ENCODE assay signal across 2 cellular contexts in genomic region chr17:70137451-70138230, GRCh38.
TF ChIP-seq lines count a peak whose summit lies in the region.

No MANE protein-coding gene starts in this region.

TF ChIP-seq in A549, 52 proteins besides CTCF, POLR2A, EP300 and RAD21 (continued from another document):
- TF ChIP-seq ATOH8 (CRISPR knock-in tag; IDR thresholded peaks at IDR 0.05; ENCODE audit: low read depth), result no peak
- TF ChIP-seq MAZ (IDR thresholded peaks at IDR 0.05; ENCODE audit: borderline replicate concordance, low read depth, low read length), result no peak
- peak; percentile 46 to 55; a peak in 3 of 4 replicates for TF ChIP-seq CEBPB (IDR thresholded peaks at IDR 0.05)
- TF ChIP-seq ZC3H11A (IDR thresholded peaks at IDR 0.05), result no peak
- TF ChIP-seq JUNB (IDR thresholded peaks at IDR 0.05), result peak; percentile 28; the same call in 1 of the 2 replicates
- no peak for TF ChIP-seq FOSL2 (IDR thresholded peaks at IDR 0.05)
- TF ChIP-seq FOSL2 (CRISPR knock-in tag; IDR thresholded peaks at IDR 0.05), result peak; percentile 82
- no peak for TF ChIP-seq HOXB13 (CRISPR knock-in tag; IDR thresholded peaks at IDR 0.05; ENCODE audit: low read depth)
- TF ChIP-seq HOXA7 (CRISPR knock-in tag; IDR thresholded peaks at IDR 0.05), result no peak
- TF ChIP-seq REST (IDR thresholded peaks at IDR 0.05), result no peak
- no peak for TF ChIP-seq NFE2L2 (conservative IDR thresholded peaks at IDR 0.05; ENCODE audit: low read length)
- TF ChIP-seq MAX (IDR thresholded peaks at IDR 0.05), result peak; percentile 53; the same call in 1 of the 2 replicates
- TF ChIP-seq KDM1A (IDR thresholded peaks at IDR 0.05; ENCODE audit: low read depth), result no peak
- TF ChIP-seq CBX2 (IDR thresholded peaks at IDR 0.05; ENCODE audit: borderline replicate concordance, low read depth), result no peak
- TF ChIP-seq BHLHE40 (IDR thresholded peaks at IDR 0.05; ENCODE audit: low read depth, low read length), result no peak
- no peak for TF ChIP-seq HOXB5 (CRISPR knock-in tag; IDR thresholded peaks at IDR 0.05)
- no peak for TF ChIP-seq FOSB (CRISPR knock-in tag; IDR thresholded peaks at IDR 0.05)
- TF ChIP-seq PHF8 (IDR thresholded peaks at IDR 0.05; ENCODE audit: borderline replicate concordance, low read depth), result no peak
- TF ChIP-seq USF2 (IDR thresholded peaks at IDR 0.05), result no peak
- TF ChIP-seq JUN (IDR thresholded peaks at IDR 0.05), result peak; percentile 19 to 59; a peak in 1 of 5 replicates
- TF ChIP-seq GATA3 (IDR thresholded peaks at IDR 0.05; ENCODE audit: borderline replicate concordance), result peak; percentile 23; the same call in 1 of the 2 replicates
- TF ChIP-seq HDAC2 (IDR thresholded peaks at IDR 0.05), result no peak
- no peak for TF ChIP-seq MYC (IDR thresholded peaks at IDR 0.05; ENCODE audit: borderline replicate concordance, low read length)
- TF ChIP-seq HEYL (CRISPR knock-in tag; IDR thresholded peaks at IDR 0.05), result no peak
TF ChIP-seq in A549: peak in this region for 7.

TF ChIP-seq in H1, 55 proteins besides CTCF, POLR2A, EP300 and RAD21 (continued from another document):
- TF ChIP-seq CHD2 (IDR thresholded peaks at IDR 0.05; ENCODE audit: low read length), result no peak
- no peak for TF ChIP-seq KDM4A (IDR thresholded peaks at IDR 0.05; ENCODE audit: low read depth, low read length, severe bottlenecking)
- no peak for TF ChIP-seq KDM1A (IDR thresholded peaks at IDR 0.05; ENCODE audit: borderline replicate concordance, low read length)
- TF ChIP-seq JUN (IDR thresholded peaks at IDR 0.05; ENCODE audit: low read depth, low read length), result no peak
- TF ChIP-seq TAF7 (optimal IDR thresholded peaks at IDR 0.05; ENCODE audit: borderline replicate concordance, low read depth, low read length), result no peak
- no peak for TF ChIP-seq ATF2 (IDR thresholded peaks at IDR 0.05; ENCODE audit: low read length)
- no peak for TF ChIP-seq GABPA (IDR thresholded peaks at IDR 0.05; ENCODE audit: borderline replicate concordance, insufficient read depth, low read length)
- TF ChIP-seq NANOG (IDR thresholded peaks at IDR 0.05; ENCODE audit: insufficient read depth, low read depth, low read length, poor library complexity, severe bottlenecking), result no peak
- no peak for TF ChIP-seq BACH1 (IDR thresholded peaks at IDR 0.05; ENCODE audit: low read length)
- no peak for TF ChIP-seq SRF (IDR thresholded peaks at IDR 0.05; ENCODE audit: low read depth, low read length)
- no peak for TF ChIP-seq BCL11A (IDR thresholded peaks at IDR 0.05; ENCODE audit: low read depth in 2 of 2, low read length in 2 of 2)
- no peak for TF ChIP-seq SIN3A (conservative IDR thresholded peaks at IDR 0.05 in 1 of 2, IDR thresholded peaks at IDR 0.05 in 1 of 2; ENCODE audit: low read depth in 1 of 2, low read length in 2 of 2)
- no peak for TF ChIP-seq POLR2AphosphoS5 (IDR thresholded peaks at IDR 0.05; ENCODE audit: low read depth, low read length)
